Comparison of ENCODE assay signal across 8 cellular contexts in the genomic region with DNA sequence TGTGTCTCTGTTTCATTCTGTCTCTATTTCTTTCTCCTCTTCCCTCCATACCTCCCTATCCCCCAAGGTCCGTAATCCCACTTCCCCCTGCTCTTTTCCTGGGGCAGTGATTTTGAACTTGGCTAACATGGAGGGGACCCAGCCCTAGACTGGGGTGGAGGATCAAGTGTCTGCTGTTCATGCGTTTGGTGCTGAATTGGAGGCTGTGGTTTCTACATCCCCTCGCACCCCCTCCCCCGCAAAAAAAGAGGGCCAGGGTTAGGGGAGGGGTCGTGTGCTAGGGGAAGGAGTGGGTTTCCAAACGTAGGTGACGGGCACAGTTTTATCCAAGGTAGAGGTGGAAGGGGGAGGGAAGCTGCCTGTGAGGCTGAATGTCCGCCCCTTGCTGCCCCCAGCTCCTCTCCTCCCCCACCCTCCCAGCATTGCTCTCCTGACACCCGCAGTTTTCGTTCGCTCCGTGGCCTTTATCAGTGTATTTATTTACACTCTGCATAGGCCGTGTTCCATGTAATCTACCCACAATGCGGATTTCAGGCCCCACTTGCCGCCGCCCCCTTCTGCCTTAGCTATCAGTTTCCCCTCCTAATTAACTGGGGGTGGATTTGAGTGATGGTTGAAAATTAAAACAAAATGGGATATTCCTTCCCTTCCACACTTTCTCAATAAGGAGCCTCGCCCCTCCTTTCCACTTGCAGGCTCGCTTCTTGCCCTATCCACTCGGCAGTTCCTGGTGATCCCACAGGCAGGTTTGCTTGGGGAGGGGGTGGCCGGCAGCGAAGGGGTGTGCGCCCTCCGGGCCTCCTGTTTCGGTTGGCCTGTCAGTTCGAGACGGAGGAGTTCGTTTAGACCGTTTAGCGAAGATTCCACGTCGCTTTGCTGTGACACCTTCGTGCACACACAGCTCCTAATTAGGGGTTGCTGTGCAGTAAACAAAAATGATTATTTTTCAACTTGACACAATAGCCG. TPM values are rescaled to one million over a fixed set of nuclear protein-coding genes. Genes with fewer than 3 reads are reported as not detected.
DNase-seq lines count a peak whose midpoint lies in the region; ATAC-seq and TF ChIP-seq lines count a peak whose summit lies in the region.

No MANE protein-coding gene starts in this region.

- no peak for TF ChIP-seq POLR2A in lower leg skin (IDR thresholded peaks at IDR 0.05)

- H3K27ac ChIP-seq in HUES64 (ENCODE audit: low read depth, low read length), result no peak overlapping the region
- H3K27ac ChIP-seq in coronary artery, result no peak overlapping the region
- H3K27ac ChIP-seq in osteoblast (ENCODE audit: low read depth, low read length), result no peak overlapping the region

- H3K4me1 ChIP-seq in HUES64 (ENCODE audit: insufficient read depth, low read length) (peaks cover 47% of the 10 kb centered on the region), osteoblast (ENCODE audit: insufficient read depth, low read length) (no peaks in the 10 kb centered on the region)

- H3K9me3 ChIP-seq in HUES64 (ENCODE audit: insufficient read depth, low read depth, low read length) (no peaks in the 10 kb centered on the region), osteoblast (ENCODE audit: low read depth, low read length) (no peaks in the 10 kb centered on the region)

- no peak overlapping the region for H2AFZ ChIP-seq in osteoblast (ENCODE audit: low read length)

- DNase-seq in NCI-H2227 (lab: John Stamatoyannopoulos, UW; ENCODE audit: unreplicated experiment), result peak; percentile 29
- DNase-seq in NCI-H2227 treated with DMSO at 0.1 percent for 48 hours (lab: John Stamatoyannopoulos, UW), result no peak
- no peak for DNase-seq in coronary artery (ENCODE audit: low spot score)
- DNase-seq in osteoblast (ENCODE audit: insufficient read length, low spot score, missing footprints), result peak; percentile 83
- no peak for DNase-seq in lower leg skin (ENCODE audit: low spot score in 2 of 2)

- H3K36me3 ChIP-seq in HUES64 (ENCODE audit: insufficient read depth, low read length) (no peaks in the 10 kb centered on the region), osteoblast (ENCODE audit: insufficient read depth, low read length) (no peaks in the 10 kb centered on the region)

- no peak overlapping the region for H3K9ac ChIP-seq in HUES64 (ENCODE audit: low read depth, low read length)

- TF ChIP-seq CTCF in coronary artery (IDR thresholded peaks at IDR 0.05) (no peak), osteoblast (IDR thresholded peaks at IDR 0.05; ENCODE audit: extremely low read depth, low read depth, low read length) (no peak), lower leg skin (IDR thresholded peaks at IDR 0.05) (no peak)

- no peaks in the 10 kb centered on the region for H3K79me2 ChIP-seq in osteoblast (ENCODE audit: insufficient read depth, low read length)

- H3K27me3 ChIP-seq in HUES64 (ENCODE audit: insufficient read depth, low read length) (peaks cover 56% of the 10 kb centered on the region), osteoblast (ENCODE audit: insufficient read depth, low read length) (peaks cover 62% of the 10 kb centered on the region)

- intact Hi-C loops in lower leg skin (cut with DNase I; ENCODE audit: low total_unique reads), result no loop called here

- WGBS in HUES64, result 45% methylated on average over 25 of the region's 33 CpGs
- WGBS in lower leg skin, 2 donors, result 28 to 30% methylated on average over 33 of the region's 33 CpGs

- H3K4me3 ChIP-seq in HUES64 (ENCODE audit: low read length), result peak overlapping the region; percentile 59
- peak overlapping the region; percentile 89 for H3K4me3 ChIP-seq in coronary artery
- H3K4me3 ChIP-seq in osteoblast (ENCODE audit: insufficient read depth, low read length), result no peak overlapping the region
- H3K4me3 ChIP-seq in lower leg skin (ENCODE audit: low read depth, poor library complexity, severe bottlenecking), result no peak overlapping the region

- no peaks in the 10 kb centered on the region for H4K20me1 ChIP-seq in osteoblast (ENCODE audit: insufficient read depth, low read length)

- no peak overlapping the region for H3K4me2 ChIP-seq in osteoblast (ENCODE audit: insufficient read depth, low read length)

- no peak for ATAC-seq in GM21576 (IDR thresholded peaks at IDR 0.05; ENCODE audit: unreplicated experiment)
- no peak for ATAC-seq in HG03135 (IDR thresholded peaks at IDR 0.05; ENCODE audit: unreplicated experiment)

RNA-seq across cellular contexts. Expression of gene GNAO1, which starts 2.0 kb away (rescaled TPM):
- 9.3 TPM for polyA plus RNA-seq in HUES64 (2013, experiment 1 of 2)
- 8.9 TPM for polyA plus RNA-seq in HUES64 (2013, experiment 2 of 2)
- total RNA-seq in osteoblast (under 0.01 TPM in 1 of 2 replicates, not detected in the other), lower leg skin (1 to 10 TPM in 3 of 4 donors, under 1 TPM in 1; 0.67 to 4.0 (median 2.2) TPM)

Comparison
In these comparisons a context has a peak if more than half of its experiments do, and no peak if none do; other contexts are left out.
1. DNase-seq: peak in NCI-H2227 (single experiment) and osteoblast (single experiment); none in NCI-H2227 treated with DMSO at 0.1 percent for 48 hours (single experiment), coronary artery (single experiment) and lower leg skin (0 of 2).
2. H3K4me3 ChIP-seq: peak in HUES64 (single experiment) and coronary artery (single experiment); none in osteoblast (single experiment) and lower leg skin (single experiment).